In genomic region chr1:180283098-180283497, GRCh38 we compare ENCODE assay signal across 11 cellular contexts.
"Had no signal": no experiment of that assay in that cellular context is flagged by ENCODE, and none has a peak within 500 bp of the region (broad histone marks: within the 10 kb centered on the region; RNA-seq: fewer than 3 reads in every experiment).

No MANE protein-coding gene starts in this region.

- H3K9me3 Mint-ChIP-seq: GM23338, H9, HFFc6 had no signal

- ATAC-seq: GM23338, HepG2 had no signal

- H3K27ac Mint-ChIP-seq: GM23338, HFFc6, IgD-negative memory B cell had no signal

- H3K4me3 Mint-ChIP-seq: GM23338, H9, HFFc6, IgD-negative memory B cell had no signal

- H3K27me3 Mint-ChIP-seq: IgD-negative memory B cell had no signal

- H3K27ac ChIP-seq: HL-60, KMS-11 had no signal

- H3K4me3 ChIP-seq: GM23338 had no signal

- FAIRE-seq: H1, H54, HepG2 had no signal

- DNase-seq: H9, HCEC 1CT, HFFc6, KBM-7 had no signal
